12 cellular contexts compared by ENCODE assay signal in genomic region chr9:107504585-107505455, GRCh38. TPM values are rescaled to one million over a fixed set of nuclear protein-coding genes. Genes with fewer than 3 reads are reported as not detected.
A peak's percentile ranks its signal among the peaks of the same experiment; 100 is the strongest.
DNase-seq lines count a peak whose midpoint lies in the region; ATAC-seq, FAIRE-seq and TF ChIP-seq lines count a peak whose summit lies in the region.
"Had no signal": no experiment of that assay in that cellular context is flagged by ENCODE, and none has a peak within 500 bp of the region (broad histone marks: within the 10 kb centered on the region; RNA-seq: fewer than 3 reads in every experiment).

No MANE protein-coding gene starts in this region.

- no peak for TF ChIP-seq RAD21 in HepG2 (CRISPR knock-in tag; IDR thresholded peaks at IDR 0.05)

- H3K4me3 ChIP-seq in HepG2 (replicated peaks in 1 of 3; ENCODE audit: insufficient read depth in 1 of 3, low read depth in 2 of 3, low read length in 3 of 3) = no peak overlapping the region
- H3K4me3 ChIP-seq: Peyer's patch, psoas muscle had no signal

- no peak overlapping the region for H3K9ac ChIP-seq in HepG2 (ENCODE audit: insufficient read depth, low read depth, low read length)

- H3K36me3 Mint-ChIP-seq in progenitor cell of endocrine pancreas (ENCODE audit: insufficient read depth) = no peaks in the 10 kb centered on the region

- peaks cover 53% of the 10 kb centered on the region for H3K27me3 Mint-ChIP-seq in progenitor cell of endocrine pancreas

- ATAC-seq in HepG2 (peak; percentile 95), GM18502 (IDR thresholded peaks at IDR 0.05; ENCODE audit: poor library complexity, unreplicated experiment) (no peak), HG03378 (IDR thresholded peaks at IDR 0.05; ENCODE audit: unreplicated experiment) (no peak)
- ATAC-seq: psoas muscle had no signal

- no peak for TF ChIP-seq POLR2A in HepG2 (IDR thresholded peaks at IDR 0.05; ENCODE audit: insufficient read depth in 1 of 2, low read depth in 2 of 2, low read length in 2 of 2)

- intact Hi-C loops in HepG2 (cut with micrococcal nuclease; ENCODE audit: unreplicated experiment) = loop anchor here (2.0 kb wide), 2 partner anchors 16 to 44 kb away; partner anchors contain the start of gene KLF4

- POLR2A ChIA-PET in HepG2 (lab: Yijun Ruan, JAX) = interaction anchor here (2.0 kb wide), 1 partner anchor 15 kb away, joined by 6 read pairs; the partner anchor contains the start of gene KLF4

- in situ Hi-C loops in ACHN (cut with HindIII; ENCODE audit: low pct_ligation_motif_present, low pct_unique_long_range_greater_than_20kb, low sequenced_read_pairs) = no loop called here
- in situ Hi-C loops in HepG2 (cut with HindIII; ENCODE audit: extremely low pct_ligation_motif_present, low pct_unique_long_range_greater_than_20kb) = no loop called here

- no peaks in the 10 kb centered on the region for H3K27me3 ChIP-seq in HepG2 (ENCODE audit: control insufficient read depth in 1 of 2, insufficient read depth in 2 of 2, low read length in 2 of 2)
- H3K27me3 ChIP-seq: Peyer's patch had no signal

- H4K20me1 ChIP-seq in HepG2 (ENCODE audit: insufficient read depth, low read length) = no peaks in the 10 kb centered on the region

- 13% methylated on average over 7 of the region's 7 CpGs for WGBS in HepG2 (ENCODE audit: low lambda C conversion rate)

- BruUV-seq in HepG2 (replicated peaks; lab: Mats Ljungman, UMichigan) = no TSS peak

- peaks cover 7% of the 10 kb centered on the region for H3K4me1 Mint-ChIP-seq in progenitor cell of endocrine pancreas (ENCODE audit: low read depth)

- peaks cover 15% of the 10 kb centered on the region for H3K4me1 ChIP-seq in HepG2 (ENCODE audit: insufficient read depth, low read length)
- H3K4me1 ChIP-seq: Peyer's patch, psoas muscle had no signal

- peak overlapping the region; percentile 38 for H3K4me2 ChIP-seq in HepG2 (ENCODE audit: low read depth, low read length)

- TF ChIP-seq EP300 in HepG2 (IDR thresholded peaks at IDR 0.05; ENCODE audit: low read depth in 2 of 2, low read length in 2 of 2) (peak in 1 of 2 experiments; percentile 69; a peak in 2 of 4 replicates), HepG2 (CRISPR knock-in tag; IDR thresholded peaks at IDR 0.05; ENCODE audit: borderline replicate concordance) (peak; percentile 63)

- FAIRE-seq in HepG2 (lab: Jason Lieb, UNC) = peak; percentile 74

- peak; percentile 45 for DNase-seq in ACHN
- peak; percentile 88 for DNase-seq in LHCN-M2 (ENCODE audit: low read depth)
- DNase-seq in brain pericyte (ENCODE audit: low read depth, low spot score) = peak; percentile 75
- DNase-seq in HepG2 (ENCODE audit: low spot score) = peak; percentile 90
- DNase-seq in OCI-M1 (lab: John Stamatoyannopoulos, UW) = no peak
- DNase-seq in progenitor cell of endocrine pancreas (ENCODE audit: low spot score, unreplicated experiment) = no peak
- DNase-seq: caudate nucleus, DMS79, psoas muscle had no signal

- H3K4me3 Mint-ChIP-seq in progenitor cell of endocrine pancreas (ENCODE audit: low read depth) = no peak overlapping the region

- H3K9me3 ChIP-seq in HepG2 (ENCODE audit: low read length) = no peaks in the 10 kb centered on the region
- H3K9me3 ChIP-seq: Peyer's patch, psoas muscle had no signal

- CTCF ChIA-PET in HepG2 (lab: Yijun Ruan, JAX; ENCODE audit: low intra/inter-chr PET ratio, low total read pairs) = no interaction called here

- TF ChIP-seq CTCF in HepG2 (CRISPR knock-in tag; IDR thresholded peaks at IDR 0.05) (no peak), progenitor cell of endocrine pancreas (IDR thresholded peaks at IDR 0.05; ENCODE audit: unreplicated experiment) (no peak)

- H3K9me3 Mint-ChIP-seq in progenitor cell of endocrine pancreas (ENCODE audit: low read depth) = no peaks in the 10 kb centered on the region

- H3K27ac ChIP-seq in HepG2 (ENCODE audit: extremely low read length, insufficient read depth, low read length) = no peak overlapping the region
- H3K27ac ChIP-seq: psoas muscle had no signal

- no peaks in the 10 kb centered on the region for H3K79me2 ChIP-seq in HepG2 (ENCODE audit: insufficient read depth, low read length)

- no peak overlapping the region for H3K27ac Mint-ChIP-seq in progenitor cell of endocrine pancreas

- H3K36me3 ChIP-seq in HepG2 (replicated peaks in 1 of 2; ENCODE audit: control insufficient read depth in 1 of 2, insufficient read depth in 2 of 2, low read length in 2 of 2) = no peaks in the 10 kb centered on the region
- H3K36me3 ChIP-seq: Peyer's patch had no signal

- H2AFZ ChIP-seq in HepG2 (ENCODE audit: low read length) = no peak overlapping the region

TF ChIP-seq in HepG2, 621 proteins besides CTCF, POLR2A, EP300 and RAD21 (continues in another document):
- TF ChIP-seq NRL (CRISPR knock-in tag; IDR thresholded peaks at IDR 0.05; ENCODE audit: borderline replicate concordance) (no peak), MAX (IDR thresholded peaks at IDR 0.05) (no peak), ATF1 (CRISPR knock-in tag; IDR thresholded peaks at IDR 0.05) (peak; percentile 50; the same call in 1 of the 2 replicates), MAF1 (CRISPR knock-in tag; IDR thresholded peaks at IDR 0.05; ENCODE audit: borderline replicate concordance) (no peak), ZFP36L2 (CRISPR knock-in tag; IDR thresholded peaks at IDR 0.05) (no peak), NCOA5 (CRISPR knock-in tag; IDR thresholded peaks at IDR 0.05) (no peak), EZH2 (conservative IDR thresholded peaks at IDR 0.05; ENCODE audit: low read depth, low read length) (no peak), ZNF878 (CRISPR knock-in tag; IDR thresholded peaks at IDR 0.05) (0 out of 2 replicates have a peak, but pooled peaks have one; percentile 51), MIER3 (CRISPR knock-in tag; IDR thresholded peaks at IDR 0.05; ENCODE audit: borderline replicate concordance) (0 out of 2 replicates have a peak, but pooled peaks have one; percentile 28), GATAD2A (CRISPR knock-in tag; IDR thresholded peaks at IDR 0.05) (peak; percentile 74), BCL6 (CRISPR knock-in tag; IDR thresholded peaks at IDR 0.05) (peak; percentile 12; the same call in 1 of the 2 replicates), ZIK1 (CRISPR knock-in tag; IDR thresholded peaks at IDR 0.05; ENCODE audit: borderline replicate concordance, low read depth) (no peak)
- TF ChIP-seq, protein P1, sequence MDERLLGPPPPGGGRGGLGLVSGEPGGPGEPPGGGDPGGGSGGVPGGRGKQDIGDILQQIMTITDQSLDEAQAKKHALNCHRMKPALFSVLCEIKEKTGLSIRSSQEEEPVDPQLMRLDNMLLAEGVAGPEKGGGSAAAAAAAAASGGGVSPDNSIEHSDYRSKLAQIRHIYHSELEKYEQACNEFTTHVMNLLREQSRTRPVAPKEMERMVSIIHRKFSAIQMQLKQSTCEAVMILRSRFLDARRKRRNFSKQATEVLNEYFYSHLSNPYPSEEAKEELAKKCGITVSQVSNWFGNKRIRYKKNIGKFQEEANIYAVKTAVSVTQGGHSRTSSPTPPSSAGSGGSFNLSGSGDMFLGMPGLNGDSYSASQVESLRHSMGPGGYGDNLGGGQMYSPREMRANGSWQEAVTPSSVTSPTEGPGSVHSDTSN (CRISPR knock-in tag; IDR thresholded peaks at IDR 0.05) = peak; percentile 53; the same call in 1 of the 2 replicates
- TF ChIP-seq, protein P2, sequence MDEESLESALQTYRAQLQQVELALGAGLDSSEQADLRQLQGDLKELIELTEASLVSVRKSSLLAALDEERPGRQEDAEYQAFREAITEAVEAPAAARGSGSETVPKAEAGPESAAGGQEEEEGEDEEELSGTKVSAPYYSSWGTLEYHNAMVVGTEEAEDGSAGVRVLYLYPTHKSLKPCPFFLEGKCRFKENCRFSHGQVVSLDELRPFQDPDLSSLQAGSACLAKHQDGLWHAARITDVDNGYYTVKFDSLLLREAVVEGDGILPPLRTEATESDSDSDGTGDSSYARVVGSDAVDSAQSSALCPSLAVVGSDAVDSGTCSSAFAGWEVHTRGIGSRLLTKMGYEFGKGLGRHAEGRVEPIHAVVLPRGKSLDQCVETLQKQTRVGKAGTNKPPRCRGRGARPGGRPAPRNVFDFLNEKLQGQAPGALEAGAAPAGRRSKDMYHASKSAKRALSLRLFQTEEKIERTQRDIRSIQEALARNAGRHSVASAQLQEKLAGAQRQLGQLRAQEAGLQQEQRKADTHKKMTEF (CRISPR knock-in tag; IDR thresholded peaks at IDR 0.05) = peak; percentile 48; the same call in 1 of the 2 replicates

RNA-seq across cellular contexts. Expression of gene KLF4, which starts 15.3 kb away (rescaled TPM):
- total RNA-seq in LHCN-M2 (2014; rRNA removed) (4.9 and 6.3 TPM in 2 replicates), HepG2 (2016; rRNA removed; fragmentation: Illumina TruSeq; extraction: Trizol) (0.20 TPM in 1 of 2 replicates, not detected in the other), progenitor cell of endocrine pancreas (8.0 and 9.2 TPM in 2 replicates)
- polyA plus RNA-seq in LHCN-M2 (2012) = 1.2 TPM
- total RNA-seq in HepG2 (2016; cell fraction: cytosol; rRNA removed; fragmentation: Illumina TruSeq; extraction: Trizol; ENCODE audit: low read depth) = not detected in 2 replicates
- total RNA-seq in HepG2 (2016; cell fraction: insoluble cytoplasmic fraction; rRNA removed; fragmentation: Illumina TruSeq; extraction: Trizol) = 0.28 TPM in 1 of 2 replicates, not detected in the other
- total RNA-seq in HepG2 (2016; cell fraction: membrane; rRNA removed; fragmentation: Illumina TruSeq; extraction: Trizol) = 0.09 and 0.17 TPM in 2 replicates
- total RNA-seq in HepG2 (2016; cell fraction: nucleus; rRNA removed; fragmentation: Illumina TruSeq; extraction: Trizol) = 0.40 and 0.88 TPM in 2 replicates
- polyA plus RNA-seq in HepG2 (2011; rRNA removed) = 0.37 and 0.55 TPM in 2 replicates
- polyA plus RNA-seq in HepG2 (2011; cell fraction: cytosol; rRNA removed) = 0.42 and 0.46 TPM in 2 replicates
- polyA plus RNA-seq in HepG2 (2011; cell fraction: nucleus; rRNA removed) = 1.9 and 2.3 TPM in 2 replicates
- polyA plus RNA-seq in HepG2 (2012) = 0.13 and 1.5 TPM in 2 replicates
- polyA plus RNA-seq in HepG2 (2016; cell fraction: cytosol; fragmentation: Illumina TruSeq; extraction: Trizol; ENCODE audit: low read depth) = not detected in 2 replicates
- 0.11 TPM in 1 of 2 replicates, not detected in the other for polyA plus RNA-seq in HepG2 (2016; cell fraction: insoluble cytoplasmic fraction; fragmentation: Illumina TruSeq; extraction: Trizol; ENCODE audit: low read depth)
- polyA plus RNA-seq in HepG2 (2016; cell fraction: membrane; fragmentation: Illumina TruSeq; extraction: Trizol; ENCODE audit: low read depth) = 0.07 and 0.26 TPM in 2 replicates
- 0.53 and 0.56 TPM in 2 replicates for polyA plus RNA-seq in HepG2 (2016; cell fraction: nucleus; fragmentation: Illumina TruSeq; extraction: Trizol; ENCODE audit: insufficient read depth, low read depth)
- polyA minus RNA-seq in HepG2 (2011; rRNA and poly(A)+ RNA removed; ENCODE audit: low replicate concordance) = 0.56 and 10.8 TPM in 2 replicates
- polyA minus RNA-seq in HepG2 (2011; cell fraction: cytosol; rRNA and poly(A)+ RNA removed) = 0.26 and 1.2 TPM in 2 replicates
- polyA minus RNA-seq in HepG2 (2011; cell fraction: nucleus; rRNA and poly(A)+ RNA removed) = 1.1 and 1.3 TPM in 2 replicates

Comparison
In these comparisons a context has a peak if more than half of its experiments do, and no peak if none do; other contexts are left out.
1. DNase-seq: peak in ACHN (single experiment), LHCN-M2 (single experiment), brain pericyte (single experiment) and HepG2 (single experiment); none in OCI-M1 (single experiment) and progenitor cell of endocrine pancreas (single experiment).